1 cellular context compared by ENCODE assay signal in genomic region chr5:139662617-139663016, GRCh38.
TF ChIP-seq lines count a peak whose summit lies in the region.

No MANE protein-coding gene starts in this region.

TF ChIP-seq in K562, 482 proteins besides CTCF, POLR2A, EP300 and RAD21 (continued from another document):
- no peak for TF ChIP-seq ZBTB49 (CRISPR knock-in tag; IDR thresholded peaks at IDR 0.05; ENCODE audit: borderline replicate concordance)
- no peak for TF ChIP-seq USF1 (CRISPR knock-in tag; IDR thresholded peaks at IDR 0.05)
- TF ChIP-seq TEAD2 (tag; IDR thresholded peaks at IDR 0.05) = no peak
TF ChIP-seq in K562: peak in this region for 1.
